1 cellular context compared by ENCODE assay signal in genomic region chr4:67292045-67292444, GRCh38.
TF ChIP-seq lines count a peak whose summit lies in the region.

No MANE protein-coding gene starts in this region.

TF ChIP-seq in HepG2, 621 proteins besides CTCF, POLR2A, EP300 and RAD21 (continued from another document):
- TF ChIP-seq ZBTB34 (CRISPR knock-in tag; IDR thresholded peaks at IDR 0.05) (no peak), ZBTB20 (CRISPR knock-in tag; IDR thresholded peaks at IDR 0.05; ENCODE audit: borderline replicate concordance, low read depth) (no peak), ZBTB8A (CRISPR knock-in tag; IDR thresholded peaks at IDR 0.05; ENCODE audit: borderline replicate concordance, low read depth) (no peak), HOXA9 (CRISPR knock-in tag; IDR thresholded peaks at IDR 0.05; ENCODE audit: borderline replicate concordance) (no peak), ATF6 (CRISPR knock-in tag; conservative IDR thresholded peaks at IDR 0.05) (no peak), SMC3 (IDR thresholded peaks at IDR 0.05; ENCODE audit: low read length) (no peak), ZNF282 (IDR thresholded peaks at IDR 0.05; ENCODE audit: partially characterized antibody) (no peak), NKX3-1 (CRISPR knock-in tag; IDR thresholded peaks at IDR 0.05) (no peak), CHCHD3 (CRISPR knock-in tag; IDR thresholded peaks at IDR 0.05) (no peak), FOSL1 (CRISPR knock-in tag; IDR thresholded peaks at IDR 0.05; ENCODE audit: borderline replicate concordance) (no peak), NFATC3 (CRISPR knock-in tag; IDR thresholded peaks at IDR 0.05) (no peak), ZIK1 (CRISPR knock-in tag; IDR thresholded peaks at IDR 0.05; ENCODE audit: borderline replicate concordance, low read depth) (no peak), ZNF251 (CRISPR knock-in tag; IDR thresholded peaks at IDR 0.05) (no peak), MEF2D (CRISPR knock-in tag; IDR thresholded peaks at IDR 0.05) (no peak)
